In genomic region chr1:168531605-168532345, GRCh38 we compare ENCODE assay signal across 19 cellular contexts. TPM values are rescaled to one million over a fixed set of nuclear protein-coding genes. Genes with fewer than 3 reads are reported as not detected.
DNase-seq lines count a peak whose midpoint lies in the region; ATAC-seq and TF ChIP-seq lines count a peak whose summit lies in the region.
"Had no signal": no experiment of that assay in that cellular context is flagged by ENCODE, and none has a peak within 500 bp of the region (broad histone marks: within the 10 kb centered on the region; RNA-seq: fewer than 3 reads in every experiment).

No MANE protein-coding gene starts in this region.

- CTCF ChIA-PET in activated CD4-positive, alpha-beta T cell treated with anti-CD3 and anti-CD28 coated beads for 36 hours (lab: Charles Lee) = interaction anchor here (1.8 kb wide), 1 partner anchor 28 kb away, joined by 5 read pairs; no protein-coding TSS in a partner anchor
- CTCF ChIA-PET in PC-9 (lab: Charles Lee) = no interaction called here

- POLR2A ChIA-PET in activated CD4-positive, alpha-beta T cell treated with anti-CD3 and anti-CD28 coated beads for 36 hours (lab: Charles Lee) = no interaction called here
- POLR2A ChIA-PET in PC-9 (lab: Charles Lee; ENCODE audit: unreplicated experiment) = no interaction called here

- no peak overlapping the region for H2AFZ ChIP-seq in PC-9
- H2AFZ ChIP-seq: GM23248 had no signal

- H3K4me3 ChIP-seq in PC-9 = no peak overlapping the region
- H3K4me3 ChIP-seq: GM23248 had no signal

- no peaks in the 10 kb centered on the region for H3K27me3 ChIP-seq in PC-9 (ENCODE audit: insufficient read depth, low read depth)

- H3K4me2 ChIP-seq in PC-9 = no peak overlapping the region

- in situ Hi-C loops in Caki2 (cut with HindIII; ENCODE audit: low pct_unique_long_range_greater_than_20kb, low sequenced_read_pairs) = no loop called here

- peaks cover 66% of the 10 kb centered on the region for H3K4me1 Mint-ChIP-seq in activated CD4-positive, alpha-beta T cell treated with anti-CD3 and anti-CD28 coated beads for 36 hours
- H3K4me1 Mint-ChIP-seq in T-helper 1 cell treated with Interleukin-12 subunit alpha and Interleukin-12 subunit beta and Interleukin-4 antibody, amounts not matched to agents 30 μg/mL and 1 μg/mL, for 36 hours (ENCODE audit: low read depth) = peaks cover 39% of the 10 kb centered on the region

- no peak overlapping the region for H3K4me3 Mint-ChIP-seq in activated CD4-positive, alpha-beta T cell treated with anti-CD3 and anti-CD28 coated beads for 36 hours
- no peak overlapping the region for H3K4me3 Mint-ChIP-seq in T-helper 1 cell treated with Interleukin-12 subunit alpha and Interleukin-12 subunit beta and Interleukin-4 antibody, amounts not matched to agents 30 μg/mL and 1 μg/mL, for 36 hours

- no peaks in the 10 kb centered on the region for H4K20me1 ChIP-seq in PC-9 (ENCODE audit: insufficient read depth)

- no TSS peak for BruUV-seq in PC-9 (replicated peaks; lab: Mats Ljungman, UMichigan)

- intact Hi-C loops in activated CD4-positive, alpha-beta T cell treated with anti-CD3 and anti-CD28 coated beads for 36 hours (cut with DNase I, micrococcal nuclease) = no loop called here
- intact Hi-C loops in PC-9 (cut with micrococcal nuclease; ENCODE audit: unreplicated experiment) = no loop called here

- no peaks in the 10 kb centered on the region for H3K9me3 ChIP-seq in PC-9 (ENCODE audit: insufficient read depth, low read depth)

- H3K9me2 ChIP-seq in PC-9 (ENCODE audit: insufficient read depth) = no peaks in the 10 kb centered on the region

- no peaks in the 10 kb centered on the region for H3K79me2 ChIP-seq in PC-9 (ENCODE audit: low read depth)

- peak; percentile 34 for DNase-seq in activated CD4-positive, alpha-beta T cell treated with anti-CD3 and anti-CD28 coated beads for 36 hours
- no peak for DNase-seq in activated CD4-positive, alpha-beta T cell treated with anti-CD3 and anti-CD28 coated beads for 1 hour
- DNase-seq in Caki2 (ENCODE audit: low read depth) (peak; percentile 33), kidney tubule cell (ENCODE audit: low spot score) (peak; percentile 96), PC-9 (no peak), NOMO-1 (lab: John Stamatoyannopoulos, UW; ENCODE audit: unreplicated experiment in 2 of 2) (no peak), SIG-M5 treated with dmso at 0.1 percent for 504 hours (lab: John Stamatoyannopoulos, UW; ENCODE audit: unreplicated experiment) (no peak)
- DNase-seq: ACHN; caudate nucleus; GM23248; hippocampal formation; KBM-7; left cardiac atrium; midbrain; SIG-M5; stimulated activated CD4-positive, alpha-beta T cell treated with anti-CD3 and anti-CD28 coated beads, Interleukin-2, amount 100 ng/mL, for 24 hours; substantia nigra had no signal

- H3K27ac ChIP-seq in PC-9 = no peak overlapping the region
- H3K27ac ChIP-seq: GM23248 had no signal

- no peaks in the 10 kb centered on the region for H3K4me1 ChIP-seq in PC-9 (replicated peaks; ENCODE audit: insufficient read depth)

- no peaks in the 10 kb centered on the region for H3K36me3 Mint-ChIP-seq in activated CD4-positive, alpha-beta T cell treated with anti-CD3 and anti-CD28 coated beads for 36 hours (ENCODE audit: low read depth)
- peaks cover 7% of the 10 kb centered on the region for H3K36me3 Mint-ChIP-seq in T-helper 1 cell treated with Interleukin-12 subunit alpha and Interleukin-12 subunit beta and Interleukin-4 antibody, amounts not matched to agents 30 μg/mL and 1 μg/mL, for 36 hours (ENCODE audit: low read depth)

- no peak for TF ChIP-seq CTCF in PC-9 (conservative IDR thresholded peaks at IDR 0.05)

- H3K9me3 Mint-ChIP-seq in activated CD4-positive, alpha-beta T cell treated with anti-CD3 and anti-CD28 coated beads for 36 hours (ENCODE audit: low read depth) = no peaks in the 10 kb centered on the region
- H3K9me3 Mint-ChIP-seq in T-helper 1 cell treated with Interleukin-12 subunit alpha and Interleukin-12 subunit beta and Interleukin-4 antibody, amounts not matched to agents 30 μg/mL and 1 μg/mL, for 36 hours = peaks cover 1% of the 10 kb centered on the region

- no peaks in the 10 kb centered on the region for H3K36me3 ChIP-seq in PC-9 (ENCODE audit: low read depth)

- H3K27me3 Mint-ChIP-seq in activated CD4-positive, alpha-beta T cell treated with anti-CD3 and anti-CD28 coated beads for 36 hours = no peaks in the 10 kb centered on the region
- peaks cover 19% of the 10 kb centered on the region for H3K27me3 Mint-ChIP-seq in T-helper 1 cell treated with Interleukin-12 subunit alpha and Interleukin-12 subunit beta and Interleukin-4 antibody, amounts not matched to agents 30 μg/mL and 1 μg/mL, for 36 hours (ENCODE audit: low read depth)

- peak; percentile 89 for ATAC-seq in activated CD4-positive, alpha-beta T cell treated with anti-CD3 and anti-CD28 coated beads for 36 hours
- ATAC-seq: left cardiac atrium, sciatic nerve had no signal

- H3F3A ChIP-seq in PC-9 (ENCODE audit: insufficient read depth, low read depth) = no peaks in the 10 kb centered on the region

- H3K27ac Mint-ChIP-seq in activated CD4-positive, alpha-beta T cell treated with anti-CD3 and anti-CD28 coated beads for 36 hours = no peak overlapping the region
- peak overlapping the region; percentile 72 for H3K27ac Mint-ChIP-seq in T-helper 1 cell treated with Interleukin-12 subunit alpha and Interleukin-12 subunit beta and Interleukin-4 antibody, amounts not matched to agents 30 μg/mL and 1 μg/mL, for 36 hours

RNA-seq across cellular contexts. Expression of gene XCL2, which starts 12.0 kb away (rescaled TPM):
- 1 to 10 TPM; 1.0 to 1.5 TPM for total RNA-seq in activated CD4-positive, alpha-beta T cell treated with anti-CD3 and anti-CD28 coated beads for 36 hours
- not detected in 2 replicates for total RNA-seq in Caki2 (2014; rRNA removed; shearing (Covaris generic); ENCODE audit: low replicate concordance)
- not detected in 2 replicates for total RNA-seq in PC-9 (2021)
- total RNA-seq: GM23248, sciatic nerve had no signal

RNA-seq across cellular contexts. Expression of gene XCL1, which starts 44.6 kb away (rescaled TPM):
- total RNA-seq in activated CD4-positive, alpha-beta T cell treated with anti-CD3 and anti-CD28 coated beads for 36 hours = under 1 TPM; 0.39 to 0.67 TPM
- not detected in 2 replicates for total RNA-seq in Caki2 (2014; rRNA removed; shearing (Covaris generic); ENCODE audit: low replicate concordance)
- not detected in 2 replicates for total RNA-seq in PC-9 (2021)
- total RNA-seq: GM23248, sciatic nerve had no signal

Comparison
In these comparisons a context has a peak if more than half of its experiments do, and no peak if none do; other contexts are left out.
1. DNase-seq: peak in activated CD4-positive, alpha-beta T cell treated with anti-CD3 and anti-CD28 coated beads for 36 hours (single experiment), Caki2 (single experiment) and kidney tubule cell (single experiment); none in activated CD4-positive, alpha-beta T cell treated with anti-CD3 and anti-CD28 coated beads for 1 hour (single experiment), PC-9 (0 of 2), NOMO-1 (0 of 2) and SIG-M5 treated with dmso at 0.1 percent for 504 hours (single experiment).